In genomic region chr10:124253006-124253405, GRCh38 we compare ENCODE assay signal across 22 cellular contexts.
"Had no signal": no experiment of that assay in that cellular context is flagged by ENCODE, and none has a peak within 500 bp of the region (broad histone marks: within the 10 kb centered on the region; RNA-seq: fewer than 3 reads in every experiment).

No MANE protein-coding gene starts in this region.

- H3K27ac Mint-ChIP-seq: activated CD8-positive, alpha-beta T cell treated with anti-CD3 and anti-CD28 coated beads, Interleukin-2, amount 10 ng/mL, durations not matched to agents 7 days and 5 days; activated naive CD8-positive, alpha-beta T cell treated with anti-CD3 and anti-CD28 coated beads, Interleukin-2, amount 10 ng/mL, durations not matched to agents 7 days and 5 days; T-helper 1 cell treated with Interleukin-12 subunit alpha and Interleukin-12 subunit beta and Interleukin-4 antibody, amounts not matched to agents 30 μg/mL and 1 μg/mL, for 36 hours had no signal

- H3K4me3 Mint-ChIP-seq: activated CD8-positive, alpha-beta T cell treated with anti-CD3 and anti-CD28 coated beads, Interleukin-2, amount 10 ng/mL, durations not matched to agents 7 days and 5 days; activated naive CD8-positive, alpha-beta T cell treated with anti-CD3 and anti-CD28 coated beads, Interleukin-2, amount 10 ng/mL, durations not matched to agents 7 days and 5 days; T-helper 1 cell treated with Interleukin-12 subunit alpha and Interleukin-12 subunit beta and Interleukin-4 antibody, amounts not matched to agents 30 μg/mL and 1 μg/mL, for 36 hours had no signal

- H3K36me3 Mint-ChIP-seq: activated naive CD8-positive, alpha-beta T cell treated with anti-CD3 and anti-CD28 coated beads, Interleukin-2, amount 10 ng/mL, durations not matched to agents 7 days and 5 days had no signal

- H3K4me1 Mint-ChIP-seq: activated naive CD8-positive, alpha-beta T cell treated with anti-CD3 and anti-CD28 coated beads, Interleukin-2, amount 10 ng/mL, durations not matched to agents 7 days and 5 days had no signal

- DNase-seq: activated CD4-positive, alpha-beta T cell treated with anti-CD3 and anti-CD28 coated beads for 48 hours; activated CD4-positive, alpha-beta T cell treated with anti-CD3 and anti-CD28 coated beads, Interleukin-2, amount 50 U/mL, for 4 hours; activated CD4-positive, CD25-positive, alpha-beta regulatory T cell treated with anti-CD3 and anti-CD28 coated beads, Interleukin-2, amount 50 U/mL, for 72 hours; activated CD8-positive, alpha-beta memory T cell treated with anti-CD3 and anti-CD28 coated beads, Interleukin-2, amount 50 U/mL, for 48 hours; activated CD8-positive, alpha-beta T cell treated with anti-CD3 and anti-CD28 coated beads, Interleukin-2, amount 10 ng/mL, durations not matched to agents 7 days and 5 days; activated naive CD4-positive, alpha-beta T cell treated with anti-CD3 and anti-CD28 coated beads, Interleukin-2, amount 50 U/mL, for 16 hours; activated naive CD8-positive, alpha-beta T cell treated with anti-CD3 and anti-CD28 coated beads, Interleukin-2, amount 10 ng/mL, durations not matched to agents 7 days and 5 days; activated T-cell treated with anti-CD3 and anti-CD28 coated beads, Interleukin-2, amount 50 U/mL, for 1 hour; aorta; caudate nucleus; Karpas-422; MM.1S; NCI-H1105; NCI-H1436; NCI-H187; NCI-H2081; NCI-H510A treated with DMSO at 0.1 percent for 48 hours; NCI-H69; NK-92 treated with Interleukin-12 subunit alpha and Interleukin-12 subunit beta, amount 100 ng/mL, for 24 hours; Peyer's patch; SHP77 had no signal

- ATAC-seq: activated CD8-positive, alpha-beta T cell treated with anti-CD3 and anti-CD28 coated beads, Interleukin-2, amount 10 ng/mL, durations not matched to agents 7 days and 5 days had no signal

- H3K9me3 Mint-ChIP-seq: activated naive CD8-positive, alpha-beta T cell treated with anti-CD3 and anti-CD28 coated beads, Interleukin-2, amount 10 ng/mL, durations not matched to agents 7 days and 5 days; T-helper 1 cell treated with Interleukin-12 subunit alpha and Interleukin-12 subunit beta and Interleukin-4 antibody, amounts not matched to agents 30 μg/mL and 1 μg/mL, for 36 hours had no signal
